ENCODE assay signal across 3 cellular contexts in the genomic region with DNA sequence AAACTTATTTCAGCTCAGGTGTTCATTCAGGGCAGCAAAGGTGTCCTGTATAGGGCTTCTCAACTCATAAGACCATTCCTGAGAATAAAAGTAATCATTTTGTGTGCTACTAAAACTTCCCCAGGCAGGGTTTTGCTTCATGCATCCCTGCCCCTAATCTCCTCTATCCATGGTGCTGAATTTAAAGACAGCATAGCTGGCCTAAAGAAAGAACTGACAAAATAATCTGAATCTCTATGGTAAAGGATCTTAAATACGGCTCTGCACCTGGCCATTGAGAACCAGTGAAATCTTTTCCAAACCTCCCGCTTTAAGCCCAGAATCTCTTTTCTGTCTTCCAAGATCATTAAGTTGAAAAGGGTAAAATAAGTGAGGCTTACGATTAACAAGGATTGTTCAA.
TF ChIP-seq lines count a peak whose summit lies in the region.

No MANE protein-coding gene starts in this region.

TF ChIP-seq in SK-N-SH, 30 proteins besides CTCF, POLR2A, EP300 and RAD21 (continued from another document):
- TF ChIP-seq, protein P1, sequence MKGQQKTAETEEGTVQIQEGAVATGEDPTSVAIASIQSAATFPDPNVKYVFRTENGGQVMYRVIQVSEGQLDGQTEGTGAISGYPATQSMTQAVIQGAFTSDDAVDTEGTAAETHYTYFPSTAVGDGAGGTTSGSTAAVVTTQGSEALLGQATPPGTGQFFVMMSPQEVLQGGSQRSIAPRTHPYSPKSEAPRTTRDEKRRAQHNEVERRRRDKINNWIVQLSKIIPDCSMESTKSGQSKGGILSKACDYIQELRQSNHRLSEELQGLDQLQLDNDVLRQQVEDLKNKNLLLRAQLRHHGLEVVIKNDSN (IDR thresholded peaks at IDR 0.05; ENCODE audit: borderline replicate concordance, low read depth) = no peak
- TF ChIP-seq, protein P2, sequence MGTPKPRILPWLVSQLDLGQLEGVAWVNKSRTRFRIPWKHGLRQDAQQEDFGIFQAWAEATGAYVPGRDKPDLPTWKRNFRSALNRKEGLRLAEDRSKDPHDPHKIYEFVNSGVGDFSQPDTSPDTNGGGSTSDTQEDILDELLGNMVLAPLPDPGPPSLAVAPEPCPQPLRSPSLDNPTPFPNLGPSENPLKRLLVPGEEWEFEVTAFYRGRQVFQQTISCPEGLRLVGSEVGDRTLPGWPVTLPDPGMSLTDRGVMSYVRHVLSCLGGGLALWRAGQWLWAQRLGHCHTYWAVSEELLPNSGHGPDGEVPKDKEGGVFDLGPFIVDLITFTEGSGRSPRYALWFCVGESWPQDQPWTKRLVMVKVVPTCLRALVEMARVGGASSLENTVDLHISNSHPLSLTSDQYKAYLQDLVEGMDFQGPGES (IDR thresholded peaks at IDR 0.05; ENCODE audit: low read depth, low read length) = no peak
- no peak for TF ChIP-seq NFIC (IDR thresholded peaks at IDR 0.05; ENCODE audit: borderline replicate concordance)
- TF ChIP-seq, protein P3, sequence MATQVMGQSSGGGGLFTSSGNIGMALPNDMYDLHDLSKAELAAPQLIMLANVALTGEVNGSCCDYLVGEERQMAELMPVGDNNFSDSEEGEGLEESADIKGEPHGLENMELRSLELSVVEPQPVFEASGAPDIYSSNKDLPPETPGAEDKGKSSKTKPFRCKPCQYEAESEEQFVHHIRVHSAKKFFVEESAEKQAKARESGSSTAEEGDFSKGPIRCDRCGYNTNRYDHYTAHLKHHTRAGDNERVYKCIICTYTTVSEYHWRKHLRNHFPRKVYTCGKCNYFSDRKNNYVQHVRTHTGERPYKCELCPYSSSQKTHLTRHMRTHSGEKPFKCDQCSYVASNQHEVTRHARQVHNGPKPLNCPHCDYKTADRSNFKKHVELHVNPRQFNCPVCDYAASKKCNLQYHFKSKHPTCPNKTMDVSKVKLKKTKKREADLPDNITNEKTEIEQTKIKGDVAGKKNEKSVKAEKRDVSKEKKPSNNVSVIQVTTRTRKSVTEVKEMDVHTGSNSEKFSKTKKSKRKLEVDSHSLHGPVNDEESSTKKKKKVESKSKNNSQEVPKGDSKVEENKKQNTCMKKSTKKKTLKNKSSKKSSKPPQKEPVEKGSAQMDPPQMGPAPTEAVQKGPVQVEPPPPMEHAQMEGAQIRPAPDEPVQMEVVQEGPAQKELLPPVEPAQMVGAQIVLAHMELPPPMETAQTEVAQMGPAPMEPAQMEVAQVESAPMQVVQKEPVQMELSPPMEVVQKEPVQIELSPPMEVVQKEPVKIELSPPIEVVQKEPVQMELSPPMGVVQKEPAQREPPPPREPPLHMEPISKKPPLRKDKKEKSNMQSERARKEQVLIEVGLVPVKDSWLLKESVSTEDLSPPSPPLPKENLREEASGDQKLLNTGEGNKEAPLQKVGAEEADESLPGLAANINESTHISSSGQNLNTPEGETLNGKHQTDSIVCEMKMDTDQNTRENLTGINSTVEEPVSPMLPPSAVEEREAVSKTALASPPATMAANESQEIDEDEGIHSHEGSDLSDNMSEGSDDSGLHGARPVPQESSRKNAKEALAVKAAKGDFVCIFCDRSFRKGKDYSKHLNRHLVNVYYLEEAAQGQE (IDR thresholded peaks at IDR 0.05; ENCODE audit: low read depth, low read length) = peak; percentile 83; the same call in 1 of the 2 replicates
- TF ChIP-seq CHD2 (IDR thresholded peaks at IDR 0.05; ENCODE audit: low read length, partially characterized antibody) = no peak
- TF ChIP-seq SIN3A (IDR thresholded peaks at IDR 0.05; ENCODE audit: borderline replicate concordance, low read depth, low read length) = no peak

TF ChIP-seq in SK-N-SH treated with all-trans-retinoic acid at 6 μM for 48 hours, 23 proteins besides CTCF, POLR2A, EP300 and RAD21 (continued from another document):
- TF ChIP-seq, protein P4, sequence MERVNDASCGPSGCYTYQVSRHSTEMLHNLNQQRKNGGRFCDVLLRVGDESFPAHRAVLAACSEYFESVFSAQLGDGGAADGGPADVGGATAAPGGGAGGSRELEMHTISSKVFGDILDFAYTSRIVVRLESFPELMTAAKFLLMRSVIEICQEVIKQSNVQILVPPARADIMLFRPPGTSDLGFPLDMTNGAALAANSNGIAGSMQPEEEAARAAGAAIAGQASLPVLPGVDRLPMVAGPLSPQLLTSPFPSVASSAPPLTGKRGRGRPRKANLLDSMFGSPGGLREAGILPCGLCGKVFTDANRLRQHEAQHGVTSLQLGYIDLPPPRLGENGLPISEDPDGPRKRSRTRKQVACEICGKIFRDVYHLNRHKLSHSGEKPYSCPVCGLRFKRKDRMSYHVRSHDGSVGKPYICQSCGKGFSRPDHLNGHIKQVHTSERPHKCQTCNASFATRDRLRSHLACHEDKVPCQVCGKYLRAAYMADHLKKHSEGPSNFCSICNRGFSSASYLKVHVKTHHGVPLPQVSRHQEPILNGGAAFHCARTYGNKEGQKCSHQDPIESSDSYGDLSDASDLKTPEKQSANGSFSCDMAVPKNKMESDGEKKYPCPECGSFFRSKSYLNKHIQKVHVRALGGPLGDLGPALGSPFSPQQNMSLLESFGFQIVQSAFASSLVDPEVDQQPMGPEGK (CRISPR knock-in tag; IDR thresholded peaks at IDR 0.05; ENCODE audit: borderline replicate concordance) = no peak
- TF ChIP-seq ISL1 (CRISPR knock-in tag; IDR thresholded peaks at IDR 0.05) (no peak), ESRRG (CRISPR knock-in tag; IDR thresholded peaks at IDR 0.05) (no peak), GLIS3 (CRISPR knock-in tag; IDR thresholded peaks at IDR 0.05) (no peak), ZNF70 (CRISPR knock-in tag; IDR thresholded peaks at IDR 0.05) (no peak), CSDC2 (CRISPR knock-in tag; IDR thresholded peaks at IDR 0.05) (no peak), ARNTL (CRISPR knock-in tag; IDR thresholded peaks at IDR 0.05; ENCODE audit: borderline replicate concordance, low read depth) (no peak), ZNF8 (CRISPR knock-in tag; IDR thresholded peaks at IDR 0.05) (no peak), ZFP3 (CRISPR knock-in tag; IDR thresholded peaks at IDR 0.05) (no peak), PPARA (CRISPR knock-in tag; IDR thresholded peaks at IDR 0.05; ENCODE audit: borderline replicate concordance) (no peak)
- TF ChIP-seq, protein P5, sequence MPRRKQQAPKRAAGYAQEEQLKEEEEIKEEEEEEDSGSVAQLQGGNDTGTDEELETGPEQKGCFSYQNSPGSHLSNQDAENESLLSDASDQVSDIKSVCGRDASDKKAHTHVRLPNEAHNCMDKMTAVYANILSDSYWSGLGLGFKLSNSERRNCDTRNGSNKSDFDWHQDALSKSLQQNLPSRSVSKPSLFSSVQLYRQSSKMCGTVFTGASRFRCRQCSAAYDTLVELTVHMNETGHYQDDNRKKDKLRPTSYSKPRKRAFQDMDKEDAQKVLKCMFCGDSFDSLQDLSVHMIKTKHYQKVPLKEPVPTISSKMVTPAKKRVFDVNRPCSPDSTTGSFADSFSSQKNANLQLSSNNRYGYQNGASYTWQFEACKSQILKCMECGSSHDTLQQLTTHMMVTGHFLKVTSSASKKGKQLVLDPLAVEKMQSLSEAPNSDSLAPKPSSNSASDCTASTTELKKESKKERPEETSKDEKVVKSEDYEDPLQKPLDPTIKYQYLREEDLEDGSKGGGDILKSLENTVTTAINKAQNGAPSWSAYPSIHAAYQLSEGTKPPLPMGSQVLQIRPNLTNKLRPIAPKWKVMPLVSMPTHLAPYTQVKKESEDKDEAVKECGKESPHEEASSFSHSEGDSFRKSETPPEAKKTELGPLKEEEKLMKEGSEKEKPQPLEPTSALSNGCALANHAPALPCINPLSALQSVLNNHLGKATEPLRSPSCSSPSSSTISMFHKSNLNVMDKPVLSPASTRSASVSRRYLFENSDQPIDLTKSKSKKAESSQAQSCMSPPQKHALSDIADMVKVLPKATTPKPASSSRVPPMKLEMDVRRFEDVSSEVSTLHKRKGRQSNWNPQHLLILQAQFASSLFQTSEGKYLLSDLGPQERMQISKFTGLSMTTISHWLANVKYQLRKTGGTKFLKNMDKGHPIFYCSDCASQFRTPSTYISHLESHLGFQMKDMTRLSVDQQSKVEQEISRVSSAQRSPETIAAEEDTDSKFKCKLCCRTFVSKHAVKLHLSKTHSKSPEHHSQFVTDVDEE (CRISPR knock-in tag; IDR thresholded peaks at IDR 0.05) = no peak

TF ChIP-seq in PFSK-1, 5 proteins besides CTCF, POLR2A, EP300 and RAD21 (continued from another document):
- TF ChIP-seq, protein P3 (IDR thresholded peaks at IDR 0.05; ENCODE audit: insufficient read depth in 1 of 2, low read depth in 2 of 2, low read length in 2 of 2) = peak; percentile 88 to 95
- TF ChIP-seq TAF1 (IDR thresholded peaks at IDR 0.05; ENCODE audit: borderline replicate concordance, insufficient read depth, low read length) (no peak), POLR2AphosphoS5 (IDR thresholded peaks at IDR 0.05; ENCODE audit: low read depth, low read length) (no peak)
